ENCODE assay signal across 7 cellular contexts in the genomic region with DNA sequence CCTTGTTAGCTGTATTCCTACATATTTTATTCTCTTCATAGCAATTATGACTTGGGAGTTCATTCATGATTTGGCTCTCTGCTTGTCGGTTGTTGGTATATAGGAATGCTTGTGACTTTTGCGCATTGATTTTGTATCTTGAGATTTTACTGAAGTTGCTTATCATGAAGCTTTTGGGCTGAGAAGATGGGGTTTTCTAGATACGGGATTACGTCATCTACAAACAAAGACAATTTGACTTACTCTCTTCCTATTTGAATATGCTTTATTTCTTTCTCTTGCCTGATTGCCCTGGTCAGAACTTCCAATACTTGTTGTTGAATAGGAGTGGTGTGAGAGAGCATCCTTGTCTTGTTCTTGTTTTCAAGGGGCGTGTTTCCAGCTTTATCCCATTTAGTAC.
"Had no signal": no experiment of that assay in that cellular context is flagged by ENCODE, and none has a peak within 500 bp of the region (broad histone marks: within the 10 kb centered on the region; RNA-seq: fewer than 3 reads in every experiment).

No MANE protein-coding gene starts in this region.

- DNase-seq: GDM1, GF-D8 had no signal

- FAIRE-seq: G401.6, GM12891, GM12892, GM18507, GM19239 had no signal
